ENCODE assay signal across 22 cellular contexts in genomic region chr5:72470817-72471216, GRCh38. TPM values are rescaled to one million over a fixed set of nuclear protein-coding genes. Genes with fewer than 3 reads are reported as not detected.
DNase-seq lines count a peak whose midpoint lies in the region; ATAC-seq and TF ChIP-seq lines count a peak whose summit lies in the region.
"Had no signal": no experiment of that assay in that cellular context is flagged by ENCODE, and none has a peak within 500 bp of the region (broad histone marks: within the 10 kb centered on the region; RNA-seq: fewer than 3 reads in every experiment).

No MANE protein-coding gene starts in this region.

- CTCF ChIA-PET in PC-9 (lab: Charles Lee) = no interaction called here

- H3K4me2 ChIP-seq in PC-9 = peak overlapping the region; percentile 38
- H3K4me2 ChIP-seq: KMS-11 had no signal

- H3K27ac Mint-ChIP-seq in chondrocyte (ENCODE audit: unreplicated experiment) = peak overlapping the region; percentile 52
- H3K27ac Mint-ChIP-seq: activated CD4-positive, alpha-beta memory T cell treated with anti-CD3 and anti-CD28 coated beads for 36 hours; effector memory CD8-positive, alpha-beta T cell; natural killer cell treated with Interleukin-12 subunit alpha and Interleukin-12 subunit beta and Interleukin-15 and Interleukin-18, amount 100 ng/mL, for 72 hours had no signal

- no peak for ATAC-seq in GM21528 (IDR thresholded peaks at IDR 0.05; ENCODE audit: low FRiP score, unreplicated experiment)
- no peak for ATAC-seq in left lung
- ATAC-seq in GM19467 (IDR thresholded peaks at IDR 0.05; ENCODE audit: unreplicated experiment) = no peak
- ATAC-seq: body of pancreas; effector memory CD8-positive, alpha-beta T cell; heart left ventricle; left colon; natural killer cell treated with Interleukin-12 subunit alpha and Interleukin-12 subunit beta and Interleukin-15 and Interleukin-18, amount 100 ng/mL, for 72 hours; sciatic nerve; upper lobe of right lung had no signal

- H4K20me1 ChIP-seq in PC-9 (ENCODE audit: insufficient read depth) = no peaks in the 10 kb centered on the region
- H4K20me1 ChIP-seq: BLaER1 treated with 17β-estradiol and CSF1 and Interleukin-3, amounts not matched to agents 10 nM and 100 nM had no signal

- no peak overlapping the region for H2AFZ ChIP-seq in PC-9

- peaks cover 3% of the 10 kb centered on the region for H3K9me3 Mint-ChIP-seq in chondrocyte (ENCODE audit: low read depth)
- H3K9me3 Mint-ChIP-seq: activated CD4-positive, alpha-beta memory T cell treated with anti-CD3 and anti-CD28 coated beads for 36 hours; effector memory CD8-positive, alpha-beta T cell; natural killer cell treated with Interleukin-12 subunit alpha and Interleukin-12 subunit beta and Interleukin-15 and Interleukin-18, amount 100 ng/mL, for 72 hours had no signal

- H3K4me1 ChIP-seq in PC-9 (replicated peaks; ENCODE audit: insufficient read depth) (peaks cover 69% of the 10 kb centered on the region), left lung (peaks cover 1 to 51% of the 10 kb centered on the region in 2 donors)
- H3K4me1 ChIP-seq: body of pancreas had no signal

- H3K79me2 ChIP-seq in PC-9 (ENCODE audit: low read depth) = no peaks in the 10 kb centered on the region

- no peaks in the 10 kb centered on the region for H3K36me3 ChIP-seq in PC-9 (ENCODE audit: low read depth)
- H3K36me3 ChIP-seq in left lung = no peaks in the 10 kb centered on the region
- H3K36me3 ChIP-seq: BLaER1 treated with 17β-estradiol and CSF1 and Interleukin-3, amounts not matched to agents 10 nM and 100 nM; heart left ventricle; upper lobe of right lung had no signal

- no peaks in the 10 kb centered on the region for H3K27me3 Mint-ChIP-seq in chondrocyte (ENCODE audit: low read depth)

- H3K27ac ChIP-seq in PC-9 (peak overlapping the region; percentile 99), left lung (no peak overlapping the region)
- H3K27ac ChIP-seq: body of pancreas, KMS-11, upper lobe of right lung had no signal

- H3K36me3 Mint-ChIP-seq in chondrocyte (ENCODE audit: low read depth) = no peaks in the 10 kb centered on the region
- H3K36me3 Mint-ChIP-seq: activated CD4-positive, alpha-beta memory T cell treated with anti-CD3 and anti-CD28 coated beads for 36 hours; natural killer cell treated with Interleukin-12 subunit alpha and Interleukin-12 subunit beta and Interleukin-15 and Interleukin-18, amount 100 ng/mL, for 72 hours had no signal

- no peak overlapping the region for H3K4me3 Mint-ChIP-seq in chondrocyte (ENCODE audit: unreplicated experiment)
- H3K4me3 Mint-ChIP-seq: activated CD4-positive, alpha-beta memory T cell treated with anti-CD3 and anti-CD28 coated beads for 36 hours; effector memory CD8-positive, alpha-beta T cell; natural killer cell treated with Interleukin-12 subunit alpha and Interleukin-12 subunit beta and Interleukin-15 and Interleukin-18, amount 100 ng/mL, for 72 hours had no signal

- POLR2A ChIA-PET in PC-9 (lab: Charles Lee; ENCODE audit: unreplicated experiment) = interaction anchor here (0.6 to 0.9 kb wide), 5 partner anchors 46 to 895 kb away, joined by 3 to 5 read pairs (median 4); no protein-coding TSS in a partner anchor

- no TSS peak for BruUV-seq in PC-9 (replicated peaks; lab: Mats Ljungman, UMichigan)

- H3K27me3 ChIP-seq in PC-9 (ENCODE audit: insufficient read depth, low read depth) (no peaks in the 10 kb centered on the region), left lung (no peaks in the 10 kb centered on the region)
- H3K27me3 ChIP-seq: BLaER1 treated with 17β-estradiol and CSF1 and Interleukin-3, amounts not matched to agents 10 nM and 100 nM; body of pancreas; heart left ventricle; upper lobe of right lung had no signal

- H3K9me2 ChIP-seq in PC-9 (ENCODE audit: insufficient read depth) = no peaks in the 10 kb centered on the region

- H3K4me1 Mint-ChIP-seq in chondrocyte (ENCODE audit: low read depth) = peaks cover 79% of the 10 kb centered on the region

- intact Hi-C loops in PC-9 (cut with micrococcal nuclease; ENCODE audit: unreplicated experiment) = loop anchor here (1.0 to 2.0 kb wide), 3 partner anchors 34 to 105 kb away; no protein-coding TSS in a partner anchor
- intact Hi-C loops in left lung (cut with DNase I) = no loop called here

- TF ChIP-seq CTCF in PC-9 (conservative IDR thresholded peaks at IDR 0.05) (no peak), chondrocyte (IDR thresholded peaks at IDR 0.05) (no peak), left lung (IDR thresholded peaks at IDR 0.05) (no peak)

- H3K9me3 ChIP-seq in PC-9 (ENCODE audit: insufficient read depth, low read depth) (no peaks in the 10 kb centered on the region), left lung (no peaks in the 10 kb centered on the region)
- H3K9me3 ChIP-seq: body of pancreas, heart left ventricle, upper lobe of right lung had no signal

- peak; percentile 85 for DNase-seq in EH (ENCODE audit: low read depth)
- DNase-seq in PC-9 = peak; percentile 70 to 87
- no peak for DNase-seq in chondrocyte (ENCODE audit: low spot score)
- peak; percentile 82 for DNase-seq in myocyte (ENCODE audit: low read depth)
- no peak for DNase-seq in activated CD4-positive, CD25-positive, alpha-beta regulatory T cell (lab: John Stamatoyannopoulos, UW)
- no peak for DNase-seq in left lung
- DNase-seq: activated CD4-positive, alpha-beta memory T cell treated with anti-CD3 and anti-CD28 coated beads for 36 hours; body of pancreas; effector memory CD8-positive, alpha-beta T cell; heart left ventricle; left colon; NCI-H1694; NCI-H510A treated with DMSO at 0.1 percent for 48 hours; RPMI8226; stimulated activated naive CD4-positive, alpha-beta T cell; upper lobe of right lung had no signal

- peaks cover 36% of the 10 kb centered on the region for H3F3A ChIP-seq in PC-9 (ENCODE audit: insufficient read depth, low read depth)

- H3K4me3 ChIP-seq in PC-9 (no peak overlapping the region), left lung (no peak overlapping the region)
- H3K4me3 ChIP-seq: BLaER1 treated with 17β-estradiol and CSF1 and Interleukin-3, amounts not matched to agents 10 nM and 100 nM; body of pancreas; heart left ventricle; upper lobe of right lung had no signal

RNA-seq across cellular contexts. Expression of gene ZNF366, which starts 36.4 kb away (rescaled TPM):
- total RNA-seq in PC-9 (2021) (0.17 TPM in 1 of 2 replicates, not detected in the other), chondrocyte (not detected in 3 replicates), myocyte (0.31 and 1.4 TPM in 2 replicates), left lung (1 to 10 TPM; 3.2 to 5.6 TPM)
- 0.43 TPM for polyA plus RNA-seq in myocyte (2012)
- total RNA-seq: activated CD4-positive, alpha-beta memory T cell treated with anti-CD3 and anti-CD28 coated beads for 36 hours; natural killer cell treated with Interleukin-12 subunit alpha and Interleukin-12 subunit beta and Interleukin-15 and Interleukin-18, amount 100 ng/mL, for 72 hours had no signal

Comparison
In these comparisons a context has a peak if more than half of its experiments do, and no peak if none do; other contexts are left out.
1. DNase-seq: peak in EH (single experiment), PC-9 (2 of 2) and myocyte (single experiment); none in chondrocyte (single experiment), activated CD4-positive, CD25-positive, alpha-beta regulatory T cell (0 of 4) and left lung (0 of 2).